In the genomic region with DNA sequence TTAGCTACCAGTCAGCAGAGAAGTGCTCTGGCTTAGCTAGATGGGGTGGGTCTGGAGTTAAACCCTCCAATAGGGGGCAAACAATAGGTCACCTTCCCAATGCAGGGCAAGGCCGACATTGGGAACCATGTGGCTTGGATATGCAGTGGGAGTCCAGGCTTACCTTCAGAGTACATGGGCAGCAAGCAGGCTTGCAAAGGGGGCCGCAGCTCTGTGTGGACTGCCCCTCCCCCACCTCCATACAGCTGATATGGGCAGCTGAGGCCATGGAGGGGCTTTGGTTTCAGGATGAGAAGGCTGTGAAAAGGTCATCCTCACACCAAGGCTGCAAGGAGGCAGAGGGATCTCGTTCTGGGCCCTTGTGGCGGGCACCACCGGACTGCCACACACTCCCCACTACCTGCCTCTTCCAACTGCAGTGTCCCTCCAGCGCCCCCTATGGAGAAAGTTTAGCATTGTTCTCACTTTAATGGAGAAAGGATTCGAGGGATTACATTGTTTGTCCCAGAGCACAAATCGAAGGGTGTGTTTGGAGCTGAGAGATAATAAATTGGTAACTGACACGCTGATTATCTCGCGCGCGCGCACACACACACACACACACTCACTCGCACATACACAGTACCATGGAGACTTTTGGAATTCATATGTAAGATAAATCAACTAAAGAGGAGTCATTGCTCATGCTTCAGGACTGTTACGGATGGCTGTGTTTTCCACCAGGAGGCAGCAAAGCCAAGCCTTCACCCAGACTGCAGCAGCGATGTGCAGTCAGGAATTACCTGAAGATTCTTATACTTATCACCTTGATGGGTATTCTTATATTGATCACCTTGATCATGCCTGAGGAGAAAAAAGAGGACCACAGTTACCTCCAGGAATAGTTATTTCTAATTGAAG, we compare ENCODE assay signal across 10 cellular contexts. TPM values are rescaled to one million over a fixed set of nuclear protein-coding genes. Genes with fewer than 3 reads are reported as not detected.
DNase-seq lines count a peak whose midpoint lies in the region; ATAC-seq, FAIRE-seq and TF ChIP-seq lines count a peak whose summit lies in the region.
"Had no signal": no experiment of that assay in that cellular context is flagged by ENCODE, and none has a peak within 500 bp of the region (broad histone marks: within the 10 kb centered on the region; RNA-seq: fewer than 3 reads in every experiment).

No MANE protein-coding gene starts in this region.

- no peaks in the 10 kb centered on the region for H3K9me2 ChIP-seq in OCI-LY7 (ENCODE audit: insufficient read depth, low read length)

- FAIRE-seq in GM12891 (lab: Jason Lieb, UNC): peak; percentile 26

- no peak overlapping the region for H3K27ac ChIP-seq in AG04450 (ENCODE audit: low read depth, low read length)
- no peak overlapping the region for H3K27ac ChIP-seq in OCI-LY7 (ENCODE audit: low read depth, low read length, poor library complexity, severe bottlenecking)

- POLR2A ChIA-PET in AG04450 (lab: Yijun Ruan, JAX): no interaction called here
- POLR2A ChIA-PET in OCI-LY7 (lab: Charles Lee): interaction anchor here (1.1 kb wide), 1 partner anchor 366 kb away, joined by 3 read pairs; no protein-coding TSS in a partner anchor

- DNase-seq in AG04450 (ENCODE audit: low read depth, low spot score) (no peak), GM12891 (ENCODE audit: insufficient read length, low spot score) (no peak), OCI-LY7 (ENCODE audit: low spot score) (peak; percentile 13), fibroblast of the conjunctiva (ENCODE audit: low read depth) (peak; percentile 4)
- DNase-seq: activated naive CD8-positive, alpha-beta T cell treated with anti-CD3 and anti-CD28 coated beads, Interleukin-2, amount 50 U/mL, for 24 hours; stimulated activated CD4-positive, alpha-beta T cell treated with anti-CD3 and anti-CD28 coated beads, Interleukin-15, amount 100 ng/mL, for 24 hours had no signal

- TF ChIP-seq CTCF in AG04450 (IDR thresholded peaks at IDR 0.05; ENCODE audit: low read depth, low read length) (0 out of 2 replicates have a peak, but pooled peaks have one; percentile 2), OCI-LY7 (conservative IDR thresholded peaks at IDR 0.05; ENCODE audit: low read length) (peak; percentile 66)

- H3K4me1 ChIP-seq in OCI-LY7 (ENCODE audit: insufficient read depth, low read length, poor library complexity, severe bottlenecking): no peaks in the 10 kb centered on the region

- intact Hi-C loops in OCI-LY7 (cut with micrococcal nuclease; ENCODE audit: unreplicated experiment): no loop called here

- BruUV-seq in OCI-LY7 (replicated peaks; lab: Mats Ljungman, UMichigan): no TSS peak

- no peaks in the 10 kb centered on the region for H3K27me3 ChIP-seq in AG04450 (ENCODE audit: control insufficient read depth, insufficient read depth, low read length)

- H3K36me3 ChIP-seq in OCI-LY7 (ENCODE audit: insufficient read depth, low read length): no peaks in the 10 kb centered on the region

- H3K9me3 ChIP-seq in AG04450 (ENCODE audit: control insufficient read depth, insufficient read depth, low read length): no peaks in the 10 kb centered on the region
- no peaks in the 10 kb centered on the region for H3K9me3 ChIP-seq in OCI-LY7 (ENCODE audit: low read length)

- no peak overlapping the region for H2AFZ ChIP-seq in OCI-LY7 (ENCODE audit: low read length)

- H3K4me3 ChIP-seq in AG04450 (ENCODE audit: low read depth, low read length): no peak overlapping the region
- H3K4me3 ChIP-seq in OCI-LY7 (ENCODE audit: low read depth, low read length, poor library complexity, severe bottlenecking): no peak overlapping the region

- CTCF ChIA-PET in AG04450 (lab: Charles Lee): interaction anchor here (0.6 to 2.5 kb wide), 5 partner anchors 15 to 350 kb away, joined by 3 to 15 read pairs (median 4); no protein-coding TSS in a partner anchor
- CTCF ChIA-PET in OCI-LY7 (lab: Charles Lee; ENCODE audit: unreplicated experiment): no interaction called here

- ATAC-seq in HG03108 (IDR thresholded peaks at IDR 0.05; ENCODE audit: unreplicated experiment) (no peak), HG03045 (IDR thresholded peaks at IDR 0.05; ENCODE audit: unreplicated experiment) (no peak), GM18867 (IDR thresholded peaks at IDR 0.05; ENCODE audit: unreplicated experiment) (no peak), GM19328 (IDR thresholded peaks at IDR 0.05; ENCODE audit: unreplicated experiment) (no peak)
- ATAC-seq: activated naive CD8-positive, alpha-beta T cell treated with anti-CD3 and anti-CD28 coated beads, Interleukin-2, amount 50 U/mL, for 24 hours had no signal

- no peaks in the 10 kb centered on the region for H4K20me1 ChIP-seq in OCI-LY7 (ENCODE audit: insufficient read depth, low read length)

- H3K79me2 ChIP-seq in OCI-LY7 (ENCODE audit: insufficient read depth, low read depth, low read length): no peaks in the 10 kb centered on the region

- TF ChIP-seq POLR2A in GM12891 (IDR thresholded peaks at IDR 0.05; ENCODE audit: low read depth, low read length): no peak

- H3K4me2 ChIP-seq in OCI-LY7 (ENCODE audit: low read length): no peak overlapping the region

TF ChIP-seq in GM12891, 5 proteins besides CTCF, POLR2A, EP300 and RAD21:
- TF ChIP-seq PAX5 (IDR thresholded peaks at IDR 0.05; ENCODE audit: insufficient read depth, low read length, severe bottlenecking) (no peak), TAF1 (IDR thresholded peaks at IDR 0.05; ENCODE audit: low read depth, low read length) (no peak), SPI1 (IDR thresholded peaks at IDR 0.05; ENCODE audit: low read depth, low read length) (no peak), POLR2AphosphoS5 (IDR thresholded peaks at IDR 0.05; ENCODE audit: low read depth, low read length) (no peak), POU2F2 (IDR thresholded peaks at IDR 0.05; ENCODE audit: low read depth, low read length) (no peak)

RNA-seq across cellular contexts. Expression of gene SMCP, which starts 7.0 kb away (rescaled TPM):
- polyA plus RNA-seq in AG04450 (2011; rRNA removed): not detected in 2 replicates
- not detected in 2 replicates for polyA minus RNA-seq in AG04450 (2011; rRNA and poly(A)+ RNA removed)
- polyA plus RNA-seq in GM12891 (2012; ENCODE audit: low read depth, missing spikeins): not detected
- not detected in 2 replicates for total RNA-seq in OCI-LY7 (2014; rRNA removed; shearing (Covaris generic))
- total RNA-seq in OCI-LY7 (2022): not detected in 2 replicates

RNA-seq across cellular contexts. Expression of gene LCE7A, which starts 11.3 kb away (rescaled TPM):
- not detected in 2 replicates for polyA plus RNA-seq in AG04450 (2011; rRNA removed)
- not detected in 2 replicates for polyA minus RNA-seq in AG04450 (2011; rRNA and poly(A)+ RNA removed)
- polyA plus RNA-seq in GM12891 (2012; ENCODE audit: low read depth, missing spikeins): not detected
- total RNA-seq in OCI-LY7 (2014; rRNA removed; shearing (Covaris generic)): not detected in 2 replicates
- total RNA-seq in OCI-LY7 (2022): not detected in 2 replicates

RNA-seq across cellular contexts. Expression of gene LCE6A, which starts 28.4 kb away (rescaled TPM):
- not detected in 2 replicates for polyA plus RNA-seq in AG04450 (2011; rRNA removed)
- polyA minus RNA-seq in AG04450 (2011; rRNA and poly(A)+ RNA removed): not detected in 2 replicates
- not detected for polyA plus RNA-seq in GM12891 (2012; ENCODE audit: low read depth, missing spikeins)
- not detected in 2 replicates for total RNA-seq in OCI-LY7 (2014; rRNA removed; shearing (Covaris generic))
- total RNA-seq in OCI-LY7 (2022): not detected in 2 replicates

RNA-seq across cellular contexts. Expression of gene IVL, which starts 37.3 kb away (rescaled TPM):
- not detected in 2 replicates for polyA plus RNA-seq in AG04450 (2011; rRNA removed)
- not detected in 2 replicates for polyA minus RNA-seq in AG04450 (2011; rRNA and poly(A)+ RNA removed)
- 0.95 TPM for polyA plus RNA-seq in GM12891 (2012; ENCODE audit: low read depth, missing spikeins)
- total RNA-seq in OCI-LY7 (2014; rRNA removed; shearing (Covaris generic)): not detected in 2 replicates
- not detected in 2 replicates for total RNA-seq in OCI-LY7 (2022)

RNA-seq across cellular contexts. Expression of gene LCE1A, which starts 43.8 kb away (rescaled TPM):
- not detected in 2 replicates for polyA plus RNA-seq in AG04450 (2011; rRNA removed)
- not detected in 2 replicates for polyA minus RNA-seq in AG04450 (2011; rRNA and poly(A)+ RNA removed)
- polyA plus RNA-seq in GM12891 (2012; ENCODE audit: low read depth, missing spikeins): not detected
- total RNA-seq in OCI-LY7 (2014; rRNA removed; shearing (Covaris generic)): not detected in 2 replicates
- not detected in 2 replicates for total RNA-seq in OCI-LY7 (2022)

Comparison
In these comparisons a context has a peak if more than half of its experiments do, and no peak if none do; other contexts are left out.
1. DNase-seq: peak in OCI-LY7 (single experiment) and fibroblast of the conjunctiva (single experiment); none in AG04450 (single experiment) and GM12891 (single experiment).